ENCODE assay signal across 25 cellular contexts in the genomic region with DNA sequence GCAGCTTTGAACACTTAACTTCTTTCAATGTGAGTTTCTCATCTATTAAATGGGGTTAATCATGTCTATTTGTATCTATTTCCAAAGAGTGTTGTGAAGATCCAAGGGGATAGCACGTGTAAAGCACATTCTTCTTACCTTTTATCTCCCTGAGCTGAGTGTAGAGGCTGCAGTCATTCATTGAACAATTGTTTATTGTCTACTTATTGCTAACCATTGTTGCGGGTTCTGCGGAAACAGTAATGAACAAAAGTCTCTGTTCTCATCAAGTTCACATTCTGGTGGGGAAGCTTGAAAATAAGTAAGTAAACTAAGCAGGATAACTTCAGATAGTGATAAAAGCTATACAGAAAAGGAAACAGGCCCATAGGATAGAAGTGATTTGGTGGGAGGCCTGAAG. TPM values are rescaled to one million over a fixed set of nuclear protein-coding genes. Genes with fewer than 3 reads are reported as not detected.
"Had no signal": no experiment of that assay in that cellular context is flagged by ENCODE, and none has a peak within 500 bp of the region (broad histone marks: within the 10 kb centered on the region; RNA-seq: fewer than 3 reads in every experiment).

No MANE protein-coding gene starts in this region.

- H3K4me3 ChIP-seq: esophagus squamous epithelium, hepatocyte, lower lobe of right lung, sigmoid colon, SK-N-MC, tibial nerve, uterus had no signal

- H3K27me3 ChIP-seq: esophagus squamous epithelium, sigmoid colon, tibial nerve, uterus had no signal

- H3K4me1 ChIP-seq: parathyroid adenoma, uterus had no signal

- H3K4me2 ChIP-seq: hepatocyte had no signal

- H3K36me3 Mint-ChIP-seq: stimulated activated memory B cell treated with anti-CD40 and anti-IgM and Interleukin-4, amounts not matched to agents 10 μg/mL and 1 μg/mL and 100 μg/mL, for 72 hours had no signal

- H3K79me2 ChIP-seq: hepatocyte, parathyroid adenoma had no signal

- DNase-seq: activated CD4-positive, alpha-beta memory T cell treated with anti-CD3 and anti-CD28 coated beads, Interleukin-2, amount 10 ng/mL, durations not matched to agents 7 days and 5 days; activated CD4-positive, alpha-beta T cell treated with anti-CD3 and anti-CD28 coated beads for 48 hours; activated CD4-positive, CD25-positive, alpha-beta regulatory T cell; activated CD8-positive, alpha-beta memory T cell treated with anti-CD3 and anti-CD28 coated beads, Interleukin-2, amount 10 ng/mL, durations not matched to agents 7 days and 5 days; activated naive CD4-positive, alpha-beta T cell treated with anti-CD3 and anti-CD28 coated beads for 36 hours; aorta; cerebellar nuclear complex; effector memory CD4-positive, alpha-beta T cell; esophagus squamous epithelium; islet precursor cell; lower lobe of right lung; stimulated activated CD4-positive, alpha-beta T cell treated with anti-CD3 and anti-CD28 coated beads, Interleukin-4, amount 100 ng/mL, for 4 hours; T-helper 9 cell; uterus had no signal

- H3K4me3 Mint-ChIP-seq: activated CD4-positive, alpha-beta memory T cell treated with anti-CD3 and anti-CD28 coated beads, Interleukin-2, amount 10 ng/mL, durations not matched to agents 7 days and 5 days; activated CD8-positive, alpha-beta memory T cell treated with anti-CD3 and anti-CD28 coated beads, Interleukin-2, amount 10 ng/mL, durations not matched to agents 7 days and 5 days; activated naive CD4-positive, alpha-beta T cell treated with anti-CD3 and anti-CD28 coated beads for 36 hours; stimulated activated memory B cell treated with anti-CD40 and anti-IgM and Interleukin-4, amounts not matched to agents 10 μg/mL and 1 μg/mL and 100 μg/mL, for 72 hours had no signal

- H2AFZ ChIP-seq: hepatocyte, parathyroid adenoma had no signal

- H3K36me3 ChIP-seq: esophagus squamous epithelium, lower lobe of right lung, neutrophil, sigmoid colon, uterus had no signal

- H3K27ac ChIP-seq: esophagus squamous epithelium, hepatocyte, lower lobe of right lung, neutrophil, parathyroid adenoma, sigmoid colon, SK-N-MC, tibial nerve, uterus had no signal

- H3K9ac ChIP-seq: parathyroid adenoma had no signal

- H3K27ac Mint-ChIP-seq: activated CD4-positive, alpha-beta memory T cell treated with anti-CD3 and anti-CD28 coated beads, Interleukin-2, amount 10 ng/mL, durations not matched to agents 7 days and 5 days; activated CD8-positive, alpha-beta memory T cell treated with anti-CD3 and anti-CD28 coated beads, Interleukin-2, amount 10 ng/mL, durations not matched to agents 7 days and 5 days; activated naive CD4-positive, alpha-beta T cell treated with anti-CD3 and anti-CD28 coated beads for 36 hours; activated T-helper 2 cell treated with anti-CD3 and anti-CD28 coated beads, Interferon-gamma antibody, Interleukin-2, Interleukin-4, amounts not matched to agents 10 μg/mL and 5 μg/mL and 100 μg/mL, durations not matched to agents 14 hours and 24 hours and 36 hours; mesothelial cell of epicardium; stimulated activated memory B cell treated with anti-CD40 and anti-IgM and Interleukin-4, amounts not matched to agents 10 μg/mL and 1 μg/mL and 100 μg/mL, for 72 hours had no signal

- H3K9me3 Mint-ChIP-seq: activated CD4-positive, alpha-beta memory T cell treated with anti-CD3 and anti-CD28 coated beads, Interleukin-2, amount 10 ng/mL, durations not matched to agents 7 days and 5 days; activated T-helper 2 cell treated with anti-CD3 and anti-CD28 coated beads, Interferon-gamma antibody, Interleukin-2, Interleukin-4, amounts not matched to agents 10 μg/mL and 5 μg/mL and 100 μg/mL, durations not matched to agents 14 hours and 24 hours and 36 hours; stimulated activated memory B cell treated with anti-CD40 and anti-IgM and Interleukin-4, amounts not matched to agents 10 μg/mL and 1 μg/mL and 100 μg/mL, for 72 hours had no signal

- ATAC-seq: activated CD8-positive, alpha-beta memory T cell treated with anti-CD3 and anti-CD28 coated beads, Interleukin-2, amount 10 ng/mL, durations not matched to agents 7 days and 5 days; lower lobe of right lung; stimulated activated memory B cell treated with anti-CD40 and anti-IgM and Interleukin-4, amounts not matched to agents 10 μg/mL and 1 μg/mL and 100 μg/mL, for 72 hours had no signal

- H3K9me3 ChIP-seq: esophagus squamous epithelium, lower lobe of right lung, neutrophil, sigmoid colon, tibial nerve, uterus had no signal

RNA-seq across cellular contexts. Expression of gene PLET1, which starts 27.4 kb away (rescaled TPM):
- total RNA-seq: activated CD4-positive, alpha-beta memory T cell treated with anti-CD3 and anti-CD28 coated beads, Interleukin-2, amount 10 ng/mL, durations not matched to agents 7 days and 5 days; activated CD8-positive, alpha-beta memory T cell treated with anti-CD3 and anti-CD28 coated beads, Interleukin-2, amount 10 ng/mL, durations not matched to agents 7 days and 5 days; activated naive CD4-positive, alpha-beta T cell treated with anti-CD3 and anti-CD28 coated beads for 36 hours; activated T-helper 2 cell treated with anti-CD3 and anti-CD28 coated beads, Interferon-gamma antibody, Interleukin-2, Interleukin-4, amounts not matched to agents 10 μg/mL and 5 μg/mL and 100 μg/mL, durations not matched to agents 14 hours and 24 hours and 36 hours; aorta; esophagus squamous epithelium; glomerular endothelial cell; hepatocyte; lower lobe of right lung; mesothelial cell of epicardium; renal cortical epithelial cell; sigmoid colon; tibial nerve; uterus had no signal
- polyA plus RNA-seq: aorta, hepatocyte had no signal
